ENCODE assay signal across 1 cellular context in genomic region chr16:66886346-66886745, GRCh38.
TF ChIP-seq lines count a peak whose summit lies in the region.

No MANE protein-coding gene starts in this region.

TF ChIP-seq in HepG2, 621 proteins besides CTCF, POLR2A, EP300 and RAD21:
- no peak for TF ChIP-seq TFAP4 (IDR thresholded peaks at IDR 0.05; ENCODE audit: borderline replicate concordance, low read depth)
- TF ChIP-seq ZNF746 (CRISPR knock-in tag; IDR thresholded peaks at IDR 0.05): no peak
- TF ChIP-seq ZNF282 (IDR thresholded peaks at IDR 0.05; ENCODE audit: partially characterized antibody): no peak
- no peak for TF ChIP-seq HMGA1 (CRISPR knock-in tag; conservative IDR thresholded peaks at IDR 0.05)
- TF ChIP-seq HDAC1 (CRISPR knock-in tag; IDR thresholded peaks at IDR 0.05): no peak
- no peak for TF ChIP-seq STAT5B (CRISPR knock-in tag; IDR thresholded peaks at IDR 0.05)
- TF ChIP-seq ZNF33B (CRISPR knock-in tag; IDR thresholded peaks at IDR 0.05): no peak
- no peak for TF ChIP-seq ZNF275 (CRISPR knock-in tag; IDR thresholded peaks at IDR 0.05; ENCODE audit: borderline replicate concordance)
- TF ChIP-seq THRA (CRISPR knock-in tag; IDR thresholded peaks at IDR 0.05; ENCODE audit: borderline replicate concordance): no peak
- no peak for TF ChIP-seq NFIC (IDR thresholded peaks at IDR 0.05; ENCODE audit: low read length)
- TF ChIP-seq CBFB (CRISPR knock-in tag; IDR thresholded peaks at IDR 0.05): no peak
TF ChIP-seq in HepG2: peak in this region for 0.
